ENCODE assay signal across 1 cellular context in the genomic region with DNA sequence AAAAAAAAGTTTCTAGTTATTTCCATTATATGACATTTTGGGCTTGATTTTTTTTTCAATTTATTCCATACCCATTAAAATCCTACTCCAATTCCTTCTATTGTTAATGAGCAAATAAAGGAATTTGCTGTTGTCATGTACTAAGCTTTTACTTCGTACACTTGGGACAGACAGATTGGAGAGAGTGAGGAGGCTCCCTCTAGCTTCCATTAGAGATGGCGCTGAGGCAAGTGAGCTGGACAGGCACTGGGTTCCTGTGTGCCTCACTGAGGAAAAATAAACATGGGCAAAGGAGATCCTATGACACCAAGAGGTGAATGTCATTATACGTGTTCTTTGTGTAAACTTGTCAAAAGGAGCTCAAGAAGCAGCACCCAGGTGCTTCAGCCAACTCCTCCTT.
TF ChIP-seq lines count a peak whose summit lies in the region.

No MANE protein-coding gene starts in this region.

TF ChIP-seq in A549, 52 proteins besides CTCF, POLR2A, EP300 and RAD21:
- no peak for TF ChIP-seq RCOR1 (IDR thresholded peaks at IDR 0.05; ENCODE audit: low read depth, low read length)
- no peak for TF ChIP-seq HOXB13 (CRISPR knock-in tag; IDR thresholded peaks at IDR 0.05; ENCODE audit: low read depth)
- TF ChIP-seq HDAC2 (IDR thresholded peaks at IDR 0.05), result no peak
- TF ChIP-seq CHD2 (IDR thresholded peaks at IDR 0.05; ENCODE audit: low read length, partially characterized antibody), result no peak
- TF ChIP-seq TFCP2L1 (CRISPR knock-in tag; IDR thresholded peaks at IDR 0.05), result no peak
- no peak for TF ChIP-seq NFE2L2 (conservative IDR thresholded peaks at IDR 0.05; ENCODE audit: low read length)
- TF ChIP-seq PHF8 (IDR thresholded peaks at IDR 0.05; ENCODE audit: borderline replicate concordance, low read depth), result no peak
- no peak for TF ChIP-seq JUNB (IDR thresholded peaks at IDR 0.05)
- TF ChIP-seq ZC3H11A (IDR thresholded peaks at IDR 0.05), result no peak
- TF ChIP-seq, protein P1, sequence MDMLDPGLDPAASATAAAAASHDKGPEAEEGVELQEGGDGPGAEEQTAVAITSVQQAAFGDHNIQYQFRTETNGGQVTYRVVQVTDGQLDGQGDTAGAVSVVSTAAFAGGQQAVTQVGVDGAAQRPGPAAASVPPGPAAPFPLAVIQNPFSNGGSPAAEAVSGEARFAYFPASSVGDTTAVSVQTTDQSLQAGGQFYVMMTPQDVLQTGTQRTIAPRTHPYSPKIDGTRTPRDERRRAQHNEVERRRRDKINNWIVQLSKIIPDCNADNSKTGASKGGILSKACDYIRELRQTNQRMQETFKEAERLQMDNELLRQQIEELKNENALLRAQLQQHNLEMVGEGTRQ (IDR thresholded peaks at IDR 0.05), result no peak
- TF ChIP-seq KDM1A (IDR thresholded peaks at IDR 0.05; ENCODE audit: low read depth), result no peak
- TF ChIP-seq ZNF302 (CRISPR knock-in tag; IDR thresholded peaks at IDR 0.05), result no peak
- TF ChIP-seq, protein P2, sequence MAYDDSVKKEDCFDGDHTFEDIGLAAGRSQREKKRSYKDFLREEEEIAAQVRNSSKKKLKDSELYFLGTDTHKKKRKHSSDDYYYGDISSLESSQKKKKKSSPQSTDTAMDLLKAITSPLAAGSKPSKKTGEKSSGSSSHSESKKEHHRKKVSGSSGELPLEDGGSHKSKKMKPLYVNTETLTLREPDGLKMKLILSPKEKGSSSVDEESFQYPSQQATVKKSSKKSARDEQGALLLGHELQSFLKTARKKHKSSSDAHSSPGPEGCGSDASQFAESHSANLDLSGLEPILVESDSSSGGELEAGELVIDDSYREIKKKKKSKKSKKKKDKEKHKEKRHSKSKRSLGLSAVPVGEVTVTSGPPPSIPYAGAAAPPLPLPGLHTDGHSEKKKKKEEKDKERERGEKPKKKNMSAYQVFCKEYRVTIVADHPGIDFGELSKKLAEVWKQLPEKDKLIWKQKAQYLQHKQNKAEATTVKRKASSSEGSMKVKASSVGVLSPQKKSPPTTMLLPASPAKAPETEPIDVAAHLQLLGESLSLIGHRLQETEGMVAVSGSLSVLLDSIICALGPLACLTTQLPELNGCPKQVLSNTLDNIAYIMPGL (CRISPR knock-in tag; IDR thresholded peaks at IDR 0.05; ENCODE audit: borderline replicate concordance), result no peak
- TF ChIP-seq HOXB5 (CRISPR knock-in tag; IDR thresholded peaks at IDR 0.05), result no peak
- TF ChIP-seq FOXS1 (CRISPR knock-in tag; IDR thresholded peaks at IDR 0.05), result no peak
- TF ChIP-seq GATA3 (IDR thresholded peaks at IDR 0.05; ENCODE audit: borderline replicate concordance), result no peak
- TF ChIP-seq, protein P3, sequence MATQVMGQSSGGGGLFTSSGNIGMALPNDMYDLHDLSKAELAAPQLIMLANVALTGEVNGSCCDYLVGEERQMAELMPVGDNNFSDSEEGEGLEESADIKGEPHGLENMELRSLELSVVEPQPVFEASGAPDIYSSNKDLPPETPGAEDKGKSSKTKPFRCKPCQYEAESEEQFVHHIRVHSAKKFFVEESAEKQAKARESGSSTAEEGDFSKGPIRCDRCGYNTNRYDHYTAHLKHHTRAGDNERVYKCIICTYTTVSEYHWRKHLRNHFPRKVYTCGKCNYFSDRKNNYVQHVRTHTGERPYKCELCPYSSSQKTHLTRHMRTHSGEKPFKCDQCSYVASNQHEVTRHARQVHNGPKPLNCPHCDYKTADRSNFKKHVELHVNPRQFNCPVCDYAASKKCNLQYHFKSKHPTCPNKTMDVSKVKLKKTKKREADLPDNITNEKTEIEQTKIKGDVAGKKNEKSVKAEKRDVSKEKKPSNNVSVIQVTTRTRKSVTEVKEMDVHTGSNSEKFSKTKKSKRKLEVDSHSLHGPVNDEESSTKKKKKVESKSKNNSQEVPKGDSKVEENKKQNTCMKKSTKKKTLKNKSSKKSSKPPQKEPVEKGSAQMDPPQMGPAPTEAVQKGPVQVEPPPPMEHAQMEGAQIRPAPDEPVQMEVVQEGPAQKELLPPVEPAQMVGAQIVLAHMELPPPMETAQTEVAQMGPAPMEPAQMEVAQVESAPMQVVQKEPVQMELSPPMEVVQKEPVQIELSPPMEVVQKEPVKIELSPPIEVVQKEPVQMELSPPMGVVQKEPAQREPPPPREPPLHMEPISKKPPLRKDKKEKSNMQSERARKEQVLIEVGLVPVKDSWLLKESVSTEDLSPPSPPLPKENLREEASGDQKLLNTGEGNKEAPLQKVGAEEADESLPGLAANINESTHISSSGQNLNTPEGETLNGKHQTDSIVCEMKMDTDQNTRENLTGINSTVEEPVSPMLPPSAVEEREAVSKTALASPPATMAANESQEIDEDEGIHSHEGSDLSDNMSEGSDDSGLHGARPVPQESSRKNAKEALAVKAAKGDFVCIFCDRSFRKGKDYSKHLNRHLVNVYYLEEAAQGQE (IDR thresholded peaks at IDR 0.05), result no peak
- TF ChIP-seq, protein P4, sequence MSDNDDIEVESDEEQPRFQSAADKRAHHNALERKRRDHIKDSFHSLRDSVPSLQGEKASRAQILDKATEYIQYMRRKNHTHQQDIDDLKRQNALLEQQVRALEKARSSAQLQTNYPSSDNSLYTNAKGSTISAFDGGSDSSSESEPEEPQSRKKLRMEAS (IDR thresholded peaks at IDR 0.05), result no peak
